8 cellular contexts compared by ENCODE assay signal in genomic region chr10:7258948-7259523, GRCh38.
DNase-seq lines count a peak whose midpoint lies in the region; ATAC-seq and TF ChIP-seq lines count a peak whose summit lies in the region.

No MANE protein-coding gene starts in this region.

- no peak overlapping the region for H3K27ac ChIP-seq in stomach

- 59 to 71% (median 63%) methylated on average over 7 to 8 of the region's 8 CpGs for WGBS in stomach, 5 donors

- no peak for TF ChIP-seq POLR2A in stomach (IDR thresholded peaks at IDR 0.05)

- no peaks in the 10 kb centered on the region for H3K9me3 Mint-ChIP-seq in WTC11

- peaks cover 0 to 5% (median 0%) of the 10 kb centered on the region in 4 donors for H3K36me3 ChIP-seq in stomach

- H3K27me3 ChIP-seq in stomach: no peaks in the 10 kb centered on the region

- H3K4me3 ChIP-seq in stomach: no peak overlapping the region

- intact Hi-C loops in stomach (cut with DNase I; ENCODE audit: low total_unique reads): no loop called here

- DNase-seq in NK-92 treated with Interleukin-12 subunit alpha and Interleukin-12 subunit beta, amount 100 ng/mL, for 24 hours (lab: John Stamatoyannopoulos, UW): peak; percentile 66
- DNase-seq in activated effector memory CD4-positive, alpha-beta T cell treated with anti-CD3 and anti-CD28 coated beads, Interleukin-2, amount 50 U/mL, for 16 hours: peak; percentile 78
- peak; percentile 45 to 55 for DNase-seq in stimulated activated CD4-positive, alpha-beta T cell treated with anti-CD3 and anti-CD28 coated beads, Interleukin-4, amount 100 ng/mL, for 48 hours (ENCODE audit: low read depth in 2 of 2)
- DNase-seq in stomach (no peak), RPMI8226 (no peak), NCI-H1436 (lab: John Stamatoyannopoulos, UW) (no peak), WTC11 (ENCODE audit: low spot score) (no peak)

- CTCF ChIA-PET in WTC11 (lab: Charles Lee): interaction anchor here (0.8 kb wide), 1 partner anchor 138 kb away, joined by 3 read pairs; no protein-coding TSS in a partner anchor

- TF ChIP-seq CTCF in stomach (IDR thresholded peaks at IDR 0.05): no peak
- TF ChIP-seq CTCF in WTC11 (IDR thresholded peaks at IDR 0.05): no peak

- H3K36me3 Mint-ChIP-seq in WTC11: no peaks in the 10 kb centered on the region; the same call in 1 of the 2 replicates

- H3K27me3 Mint-ChIP-seq in WTC11 (ENCODE audit: low read depth): no peaks in the 10 kb centered on the region

- no peak overlapping the region for H3K27ac Mint-ChIP-seq in WTC11

- peaks cover 0 to 37% (median 14%) of the 10 kb centered on the region in 4 donors for H3K4me1 ChIP-seq in stomach

- no peaks in the 10 kb centered on the region for H3K9me3 ChIP-seq in stomach

- no peak overlapping the region for H3K4me3 Mint-ChIP-seq in WTC11

- POLR2A ChIA-PET in WTC11 (lab: Charles Lee): no interaction called here

- ATAC-seq in GM21390 (IDR thresholded peaks at IDR 0.05; ENCODE audit: unreplicated experiment) (peak; percentile 73), WTC11 (no peak)

- H3K4me1 Mint-ChIP-seq in WTC11: peaks cover 5% of the 10 kb centered on the region; the same call in 1 of the 2 replicates

- TF ChIP-seq EP300 in stomach (IDR thresholded peaks at IDR 0.05): no peak

TF ChIP-seq in WTC11, 78 proteins besides CTCF, POLR2A, EP300 and RAD21:
- TF ChIP-seq CREB1 (CRISPR knock-in tag; IDR thresholded peaks at IDR 0.05): no peak
- no peak for TF ChIP-seq ZNF263 (CRISPR knock-in tag; IDR thresholded peaks at IDR 0.05; ENCODE audit: low read depth)
- no peak for TF ChIP-seq ZNF396 (CRISPR knock-in tag; IDR thresholded peaks at IDR 0.05; ENCODE audit: borderline replicate concordance)
- no peak for TF ChIP-seq IRF1 (CRISPR knock-in tag; IDR thresholded peaks at IDR 0.05)
- TF ChIP-seq FOXP1 (CRISPR knock-in tag; IDR thresholded peaks at IDR 0.05; ENCODE audit: borderline replicate concordance): no peak
- TF ChIP-seq, protein P1, sequence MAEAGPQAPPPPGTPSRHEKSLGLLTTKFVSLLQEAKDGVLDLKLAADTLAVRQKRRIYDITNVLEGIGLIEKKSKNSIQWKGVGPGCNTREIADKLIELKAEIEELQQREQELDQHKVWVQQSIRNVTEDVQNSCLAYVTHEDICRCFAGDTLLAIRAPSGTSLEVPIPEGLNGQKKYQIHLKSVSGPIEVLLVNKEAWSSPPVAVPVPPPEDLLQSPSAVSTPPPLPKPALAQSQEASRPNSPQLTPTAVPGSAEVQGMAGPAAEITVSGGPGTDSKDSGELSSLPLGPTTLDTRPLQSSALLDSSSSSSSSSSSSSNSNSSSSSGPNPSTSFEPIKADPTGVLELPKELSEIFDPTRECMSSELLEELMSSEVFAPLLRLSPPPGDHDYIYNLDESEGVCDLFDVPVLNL (CRISPR knock-in tag; IDR thresholded peaks at IDR 0.05; ENCODE audit: borderline replicate concordance, low read depth): no peak
- TF ChIP-seq RELA (CRISPR knock-in tag; IDR thresholded peaks at IDR 0.05; ENCODE audit: borderline replicate concordance): no peak
- TF ChIP-seq NFATC4 (CRISPR knock-in tag; IDR thresholded peaks at IDR 0.05): no peak
- no peak for TF ChIP-seq ARID4B (CRISPR knock-in tag; IDR thresholded peaks at IDR 0.05; ENCODE audit: borderline replicate concordance)
- TF ChIP-seq TP53 (CRISPR knock-in tag; IDR thresholded peaks at IDR 0.05): no peak
- no peak for TF ChIP-seq PREB (CRISPR knock-in tag; IDR thresholded peaks at IDR 0.05; ENCODE audit: borderline replicate concordance)
- no peak for TF ChIP-seq JAZF1 (CRISPR knock-in tag; IDR thresholded peaks at IDR 0.05)
- no peak for TF ChIP-seq ZBTB21 (CRISPR knock-in tag; IDR thresholded peaks at IDR 0.05; ENCODE audit: borderline replicate concordance)
- no peak for TF ChIP-seq ZNF317 (CRISPR knock-in tag; IDR thresholded peaks at IDR 0.05; ENCODE audit: borderline replicate concordance, low read depth)
- TF ChIP-seq, protein P2, sequence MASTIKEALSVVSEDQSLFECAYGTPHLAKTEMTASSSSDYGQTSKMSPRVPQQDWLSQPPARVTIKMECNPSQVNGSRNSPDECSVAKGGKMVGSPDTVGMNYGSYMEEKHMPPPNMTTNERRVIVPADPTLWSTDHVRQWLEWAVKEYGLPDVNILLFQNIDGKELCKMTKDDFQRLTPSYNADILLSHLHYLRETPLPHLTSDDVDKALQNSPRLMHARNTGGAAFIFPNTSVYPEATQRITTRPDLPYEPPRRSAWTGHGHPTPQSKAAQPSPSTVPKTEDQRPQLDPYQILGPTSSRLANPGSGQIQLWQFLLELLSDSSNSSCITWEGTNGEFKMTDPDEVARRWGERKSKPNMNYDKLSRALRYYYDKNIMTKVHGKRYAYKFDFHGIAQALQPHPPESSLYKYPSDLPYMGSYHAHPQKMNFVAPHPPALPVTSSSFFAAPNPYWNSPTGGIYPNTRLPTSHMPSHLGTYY (CRISPR knock-in tag; IDR thresholded peaks at IDR 0.05): no peak

Comparison
In these comparisons a context has a peak if more than half of its experiments do, and no peak if none do; other contexts are left out.
1. DNase-seq: peak in NK-92 treated with Interleukin-12 subunit alpha and Interleukin-12 subunit beta, amount 100 ng/mL, for 24 hours (single experiment), activated effector memory CD4-positive, alpha-beta T cell treated with anti-CD3 and anti-CD28 coated beads, Interleukin-2, amount 50 U/mL, for 16 hours (single experiment) and stimulated activated CD4-positive, alpha-beta T cell treated with anti-CD3 and anti-CD28 coated beads, Interleukin-4, amount 100 ng/mL, for 48 hours (2 of 2); none in stomach (single experiment), RPMI8226 (single experiment), NCI-H1436 (single experiment) and WTC11 (single experiment).